Comparison of ENCODE assay signal across 37 cellular contexts in genomic region chr6:118083711-118084110, GRCh38.
"Had no signal": no experiment of that assay in that cellular context is flagged by ENCODE, and none has a peak within 500 bp of the region (broad histone marks: within the 10 kb centered on the region; RNA-seq: fewer than 3 reads in every experiment).

No MANE protein-coding gene starts in this region.

- H3K4me3 Mint-ChIP-seq: activated naive CD4-positive, alpha-beta T cell treated with anti-CD3 and anti-CD28 coated beads for 36 hours; activated naive CD4-positive, alpha-beta T cell treated with anti-CD3 and anti-CD28 coated beads, Interleukin-2, amount 10 ng/mL, durations not matched to agents 7 days and 5 days; activated naive CD4-positive, alpha-beta T cell treated with anti-CD3 and anti-CD28 coated beads, Interleukin-2, amount 50 U/mL, for 24 hours; activated naive CD8-positive, alpha-beta T cell; activated naive CD8-positive, alpha-beta T cell treated with anti-CD3 and anti-CD28 coated beads for 36 hours; activated naive CD8-positive, alpha-beta T cell treated with anti-CD3 and anti-CD28 coated beads, Interleukin-2, amount 10 ng/mL, durations not matched to agents 7 days and 5 days; activated naive CD8-positive, alpha-beta T cell treated with anti-CD3 and anti-CD28 coated beads, Interleukin-2, amount 50 U/mL, for 24 hours; activated T-cell treated with anti-CD3 and anti-CD28 coated beads, Interleukin-2, amount 50 U/mL, for 24 hours; activated T-cell treated with anti-CD3 and anti-CD28 coated beads, Interleukin-2, amount 50 U/mL, for 4 hours; activated T-cell treated with anti-CD3 and anti-CD28 coated beads, Interleukin-2, amount 50 U/mL, for 72 hours; activated T-helper 1 cell treated with anti-CD3 and anti-CD28 coated beads, Interleukin-12 subunit alpha, Interleukin-12 subunit beta, Interleukin-2, Interleukin-4 antibody, amounts not matched to agents 30 ng/mL and 10 ng/mL and 1 ng/mL, durations not matched to agents 14 hours and 24 hours and 36 hours; activated T-helper 17 cell treated with anti-CD3 and anti-CD28 coated beads, Interleukin-2, amount 50 U/mL, for 72 hours; brain; central memory CD8-positive, alpha-beta T cell had no signal

- H3K36me3 ChIP-seq: adrenal gland, ascending aorta, brain microvascular endothelial cell, breast epithelium, cardiac muscle cell had no signal

- H3K4me3 ChIP-seq: adrenal gland, ascending aorta, body of pancreas, breast epithelium, cardiac muscle cell had no signal

- ATAC-seq: activated naive CD4-positive, alpha-beta T cell treated with anti-CD3 and anti-CD28 coated beads, Interleukin-2, amount 50 U/mL, for 72 hours; activated naive CD8-positive, alpha-beta T cell treated with anti-CD3 and anti-CD28 coated beads, Interleukin-2, amount 50 U/mL, for 24 hours; activated T-cell treated with anti-CD3 and anti-CD28 coated beads, Interleukin-2, amount 50 U/mL, for 4 hours; activated T-cell treated with anti-CD3 and anti-CD28 coated beads, Interleukin-2, amount 50 U/mL, for 72 hours; activated T-helper 17 cell treated with anti-CD3 and anti-CD28 coated beads, Interleukin-2, amount 50 U/mL, for 72 hours; body of pancreas had no signal

- H3K27me3 Mint-ChIP-seq: activated naive CD4-positive, alpha-beta T cell treated with anti-CD3 and anti-CD28 coated beads, Interleukin-2, amount 10 ng/mL, durations not matched to agents 7 days and 5 days; activated naive CD8-positive, alpha-beta T cell treated with anti-CD3 and anti-CD28 coated beads, Interleukin-2, amount 10 ng/mL, durations not matched to agents 7 days and 5 days; brain had no signal

- H3K4me1 ChIP-seq: adrenal gland, ascending aorta, body of pancreas had no signal

- H3K4me1 Mint-ChIP-seq: activated naive CD4-positive, alpha-beta T cell treated with anti-CD3 and anti-CD28 coated beads, Interleukin-2, amount 10 ng/mL, durations not matched to agents 7 days and 5 days; activated naive CD4-positive, alpha-beta T cell treated with anti-CD3 and anti-CD28 coated beads, Interleukin-2, amount 50 U/mL, for 24 hours; activated naive CD8-positive, alpha-beta T cell treated with anti-CD3 and anti-CD28 coated beads for 36 hours; activated naive CD8-positive, alpha-beta T cell treated with anti-CD3 and anti-CD28 coated beads, Interleukin-2, amount 10 ng/mL, durations not matched to agents 7 days and 5 days; activated naive CD8-positive, alpha-beta T cell treated with anti-CD3 and anti-CD28 coated beads, Interleukin-2, amount 50 U/mL, for 24 hours; activated T-helper 17 cell treated with anti-CD3 and anti-CD28 coated beads, Interleukin-2, amount 50 U/mL, for 72 hours; central memory CD8-positive, alpha-beta T cell had no signal

- H3K9me3 Mint-ChIP-seq: activated naive CD4-positive, alpha-beta T cell treated with anti-CD3 and anti-CD28 coated beads for 36 hours; activated naive CD4-positive, alpha-beta T cell treated with anti-CD3 and anti-CD28 coated beads, Interleukin-2, amount 10 ng/mL, durations not matched to agents 7 days and 5 days; activated naive CD8-positive, alpha-beta T cell treated with anti-CD3 and anti-CD28 coated beads for 36 hours; activated naive CD8-positive, alpha-beta T cell treated with anti-CD3 and anti-CD28 coated beads, Interleukin-2, amount 10 ng/mL, durations not matched to agents 7 days and 5 days; activated naive CD8-positive, alpha-beta T cell treated with anti-CD3 and anti-CD28 coated beads, Interleukin-2, amount 50 U/mL, for 24 hours; activated T-cell treated with anti-CD3 and anti-CD28 coated beads, Interleukin-2, amount 50 U/mL, for 24 hours; activated T-cell treated with anti-CD3 and anti-CD28 coated beads, Interleukin-2, amount 50 U/mL, for 4 hours; activated T-cell treated with anti-CD3 and anti-CD28 coated beads, Interleukin-2, amount 50 U/mL, for 72 hours; activated T-helper 1 cell treated with anti-CD3 and anti-CD28 coated beads, Interleukin-12 subunit alpha, Interleukin-12 subunit beta, Interleukin-2, Interleukin-4 antibody, amounts not matched to agents 30 ng/mL and 10 ng/mL and 1 ng/mL, durations not matched to agents 14 hours and 24 hours and 36 hours; activated T-helper 17 cell treated with anti-CD3 and anti-CD28 coated beads, Interleukin-2, amount 50 U/mL, for 72 hours; activated T-helper 2 cell treated with anti-CD3 and anti-CD28 coated beads, Interferon-gamma antibody, Interleukin-2, Interleukin-4, amounts not matched to agents 10 μg/mL and 5 μg/mL and 100 μg/mL, durations not matched to agents 14 hours and 24 hours and 36 hours; central memory CD8-positive, alpha-beta T cell had no signal

- H3K27me3 ChIP-seq: adrenal gland, ascending aorta, body of pancreas, brain microvascular endothelial cell, breast epithelium, cardiac muscle cell had no signal

- H3K27ac Mint-ChIP-seq: activated naive CD4-positive, alpha-beta T cell treated with anti-CD3 and anti-CD28 coated beads for 36 hours; activated naive CD4-positive, alpha-beta T cell treated with anti-CD3 and anti-CD28 coated beads, Interleukin-2, amount 10 ng/mL, durations not matched to agents 7 days and 5 days; activated naive CD4-positive, alpha-beta T cell treated with anti-CD3 and anti-CD28 coated beads, Interleukin-2, amount 50 U/mL, for 24 hours; activated naive CD4-positive, alpha-beta T cell treated with anti-CD3 and anti-CD28 coated beads, Interleukin-2, amount 50 U/mL, for 72 hours; activated naive CD8-positive, alpha-beta T cell; activated naive CD8-positive, alpha-beta T cell treated with anti-CD3 and anti-CD28 coated beads for 36 hours; activated naive CD8-positive, alpha-beta T cell treated with anti-CD3 and anti-CD28 coated beads, Interleukin-2, amount 10 ng/mL, durations not matched to agents 7 days and 5 days; activated naive CD8-positive, alpha-beta T cell treated with anti-CD3 and anti-CD28 coated beads, Interleukin-2, amount 50 U/mL, for 24 hours; activated T-cell treated with anti-CD3 and anti-CD28 coated beads, Interleukin-2, amount 50 U/mL, for 24 hours; activated T-cell treated with anti-CD3 and anti-CD28 coated beads, Interleukin-2, amount 50 U/mL, for 72 hours; activated T-helper 1 cell treated with anti-CD3 and anti-CD28 coated beads, Interleukin-12 subunit alpha, Interleukin-12 subunit beta, Interleukin-2, Interleukin-4 antibody, amounts not matched to agents 30 ng/mL and 10 ng/mL and 1 ng/mL, durations not matched to agents 14 hours and 24 hours and 36 hours; activated T-helper 17 cell treated with anti-CD3 and anti-CD28 coated beads, Interleukin-2, amount 50 U/mL, for 72 hours; activated T-helper 2 cell treated with anti-CD3 and anti-CD28 coated beads, Interferon-gamma antibody, Interleukin-2, Interleukin-4, amounts not matched to agents 10 μg/mL and 5 μg/mL and 100 μg/mL, durations not matched to agents 14 hours and 24 hours and 36 hours; brain had no signal

- H3K36me3 Mint-ChIP-seq: activated naive CD4-positive, alpha-beta T cell treated with anti-CD3 and anti-CD28 coated beads, Interleukin-2, amount 10 ng/mL, durations not matched to agents 7 days and 5 days; activated naive CD4-positive, alpha-beta T cell treated with anti-CD3 and anti-CD28 coated beads, Interleukin-2, amount 50 U/mL, for 24 hours; activated naive CD4-positive, alpha-beta T cell treated with anti-CD3 and anti-CD28 coated beads, Interleukin-2, amount 50 U/mL, for 72 hours; activated naive CD8-positive, alpha-beta T cell; activated naive CD8-positive, alpha-beta T cell treated with anti-CD3 and anti-CD28 coated beads for 36 hours; activated naive CD8-positive, alpha-beta T cell treated with anti-CD3 and anti-CD28 coated beads, Interleukin-2, amount 10 ng/mL, durations not matched to agents 7 days and 5 days; brain had no signal

- DNase-seq: activated effector memory CD4-positive, alpha-beta T cell treated with anti-CD3 and anti-CD28 coated beads, Interleukin-2, amount 50 U/mL, for 16 hours; activated effector memory CD4-positive, alpha-beta T cell treated with Interleukin-2 at 50 U/mL for 16 hours; activated gamma-delta T cell; activated gamma-delta T cell treated with Interleukin-2 at 50 U/mL for 16 hours; activated naive CD4-positive, alpha-beta T cell; activated naive CD4-positive, alpha-beta T cell treated with anti-CD3 and anti-CD28 coated beads for 36 hours; activated naive CD4-positive, alpha-beta T cell treated with anti-CD3 and anti-CD28 coated beads, Interleukin-2, amount 10 ng/mL, durations not matched to agents 7 days and 5 days; activated naive CD4-positive, alpha-beta T cell treated with anti-CD3 and anti-CD28 coated beads, Interleukin-2, amount 50 U/mL, for 16 hours; activated naive CD4-positive, alpha-beta T cell treated with Interleukin-2 at 50 U/mL for 16 hours; activated naive CD8-positive, alpha-beta T cell treated with anti-CD3 and anti-CD28 coated beads for 36 hours; activated naive CD8-positive, alpha-beta T cell treated with anti-CD3 and anti-CD28 coated beads, Interleukin-2, amount 10 ng/mL, durations not matched to agents 7 days and 5 days; activated naive CD8-positive, alpha-beta T cell treated with anti-CD3 and anti-CD28 coated beads, Interleukin-2, amount 50 U/mL, for 24 hours; activated T-cell treated with anti-CD3 and anti-CD28 coated beads, Interleukin-2, amount 50 U/mL, for 24 hours; activated T-cell treated with anti-CD3 and anti-CD28 coated beads, Interleukin-2, amount 50 U/mL, for 4 hours; activated T-cell treated with anti-CD3 and anti-CD28 coated beads, Interleukin-2, amount 50 U/mL, for 48 hours; activated T-cell treated with anti-CD3 and anti-CD28 coated beads, Interleukin-2, amount 50 U/mL, for 72 hours; adrenal gland; amniotic stem cell; amygdala; anterior cingulate cortex; aorta; body of pancreas; brain microvascular endothelial cell; caudate nucleus; central memory CD4-positive, alpha-beta T cell; cerebellar nuclear complex had no signal

- H3K27ac ChIP-seq: adrenal gland, ascending aorta, body of pancreas, brain microvascular endothelial cell, breast epithelium, cardiac muscle cell had no signal

- H3K9me3 ChIP-seq: adrenal gland, ascending aorta, body of pancreas, breast epithelium had no signal
